ENCODE assay signal across 14 cellular contexts in the genomic region with DNA sequence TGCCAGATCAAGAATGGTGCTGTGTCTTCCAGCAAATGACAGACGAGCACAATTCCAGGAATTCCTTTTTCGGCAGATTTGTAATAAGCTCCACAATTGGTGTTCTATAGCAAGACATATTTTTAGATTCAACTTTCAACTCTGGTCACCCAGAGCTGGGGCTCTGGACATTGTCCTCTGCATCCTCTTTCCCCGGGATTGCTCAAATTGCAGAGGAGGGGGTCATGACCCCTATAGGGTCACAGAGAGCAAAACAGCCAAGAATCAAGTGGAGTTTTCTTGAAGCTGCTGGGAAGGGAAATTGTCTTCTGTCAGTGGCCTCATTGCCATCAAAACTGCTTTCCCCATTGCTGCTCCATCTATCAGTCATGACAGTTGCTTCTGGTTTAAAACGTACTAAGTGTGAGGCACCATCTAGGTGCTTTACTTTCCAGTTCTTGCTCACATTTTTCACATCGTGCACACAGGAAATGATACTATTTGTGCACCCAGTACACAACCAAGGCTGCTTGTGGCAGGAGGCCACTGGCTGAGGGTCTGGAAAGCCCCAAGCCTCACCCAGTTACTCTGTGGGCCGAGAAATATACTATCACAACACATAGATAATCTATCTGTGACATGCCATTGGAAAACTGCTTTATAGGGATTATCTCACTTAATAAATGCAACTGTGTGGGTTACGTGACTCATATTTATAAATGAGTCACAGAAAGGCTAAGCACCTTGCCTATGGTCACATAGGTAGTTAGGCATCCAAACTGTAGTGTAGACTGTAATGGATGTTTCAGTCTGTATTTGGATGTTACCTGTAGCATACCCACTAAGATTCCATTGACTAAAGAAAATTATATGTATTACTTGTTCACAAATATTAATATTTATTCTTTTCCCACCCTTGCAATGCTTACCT.
DNase-seq lines count a peak whose midpoint lies in the region; ATAC-seq, FAIRE-seq and TF ChIP-seq lines count a peak whose summit lies in the region.
"Had no signal": no experiment of that assay in that cellular context is flagged by ENCODE, and none has a peak within 500 bp of the region (broad histone marks: within the 10 kb centered on the region; RNA-seq: fewer than 3 reads in every experiment).

No MANE protein-coding gene starts in this region.

- H3K4me1 ChIP-seq in RWPE2 (ENCODE audit: insufficient read depth, poor library complexity, severe bottlenecking) (peaks cover 9% of the 10 kb centered on the region), gastroesophageal sphincter (no peaks in the 10 kb centered on the region)
- H3K4me1 ChIP-seq: stomach had no signal

- H3K4me3 Mint-ChIP-seq in Calu3 (ENCODE audit: low read depth, unreplicated experiment), result no peak overlapping the region
- H3K4me3 Mint-ChIP-seq: activated naive CD4-positive, alpha-beta T cell treated with anti-CD3 and anti-CD28 coated beads, Interleukin-2, amount 50 U/mL, for 24 hours; dendritic cell treated with granulocyte-macrophage colony-stimulating factor and Interleukin-4, amounts not matched to agents 40 ng/mL and 50 ng/mL, for 4 days; H9 had no signal

- H3K36me3 ChIP-seq in GM06990 (ENCODE audit: control insufficient read depth, insufficient read depth, low read length) (no peaks in the 10 kb centered on the region), RWPE2 (ENCODE audit: low read depth) (no peaks in the 10 kb centered on the region), gastroesophageal sphincter (no peaks in the 10 kb centered on the region)
- H3K36me3 ChIP-seq: stomach had no signal

- no peak overlapping the region for H3K27ac Mint-ChIP-seq in Calu3 (ENCODE audit: unreplicated experiment)
- H3K27ac Mint-ChIP-seq: activated naive CD4-positive, alpha-beta T cell treated with anti-CD3 and anti-CD28 coated beads, Interleukin-2, amount 50 U/mL, for 24 hours; dendritic cell treated with granulocyte-macrophage colony-stimulating factor and Interleukin-4, amounts not matched to agents 40 ng/mL and 50 ng/mL, for 4 days; H9 had no signal

- no peaks in the 10 kb centered on the region for H3K27me3 ChIP-seq in GM06990 (replicated peaks; ENCODE audit: control insufficient read depth, insufficient read depth, low read length)
- no peaks in the 10 kb centered on the region for H3K27me3 ChIP-seq in RWPE2 (ENCODE audit: insufficient read depth, poor library complexity, severe bottlenecking)
- peaks cover 30% of the 10 kb centered on the region for H3K27me3 ChIP-seq in gastroesophageal sphincter

- DNase-seq in GM06990 (ENCODE audit: extremely low read depth, insufficient read length), result peak; percentile 21
- no peak for DNase-seq in RWPE2 (ENCODE audit: low spot score)
- no peak for DNase-seq in Calu3
- no peak for DNase-seq in RCC 7860 (ENCODE audit: low spot score)
- no peak for DNase-seq in NCI-H2171 (lab: John Stamatoyannopoulos, UW)
- DNase-seq: H9, nucleus accumbens, stomach had no signal

- H3K36me3 Mint-ChIP-seq in Calu3 (ENCODE audit: insufficient read depth, unreplicated experiment), result no peaks in the 10 kb centered on the region
- H3K36me3 Mint-ChIP-seq: activated naive CD4-positive, alpha-beta T cell treated with anti-CD3 and anti-CD28 coated beads, Interleukin-2, amount 50 U/mL, for 24 hours had no signal

- ATAC-seq in GM18519 (IDR thresholded peaks at IDR 0.05; ENCODE audit: low FRiP score, unreplicated experiment) (peak; percentile 88), HG02870 (IDR thresholded peaks at IDR 0.05; ENCODE audit: unreplicated experiment) (peak; percentile 94), RWPE2 (ENCODE audit: low read depth) (peak; percentile 99), gastroesophageal sphincter (no peak)

- TF ChIP-seq POLR2A in gastroesophageal sphincter (IDR thresholded peaks at IDR 0.05), result no peak

- TF ChIP-seq CTCF in GM06990 (IDR thresholded peaks at IDR 0.05; ENCODE audit: insufficient read depth, low read length, poor library complexity, severe bottlenecking) (no peak), RWPE2 (IDR thresholded peaks at IDR 0.05; ENCODE audit: poor library complexity, severe bottlenecking) (no peak), Calu3 (IDR thresholded peaks at IDR 0.05; ENCODE audit: unreplicated experiment) (no peak), gastroesophageal sphincter (IDR thresholded peaks at IDR 0.05) (no peak)

- H3K27ac ChIP-seq in RWPE2 (ENCODE audit: poor library complexity, severe bottlenecking) (no peak overlapping the region), gastroesophageal sphincter (no peak overlapping the region)
- H3K27ac ChIP-seq: C4-2B, stomach had no signal

- H3K27me3 Mint-ChIP-seq in Calu3 (ENCODE audit: unreplicated experiment), result no peaks in the 10 kb centered on the region

- no TSS peak for BruUV-seq in Calu3 (replicated peaks; lab: Mats Ljungman, UMichigan)

- no peak for TF ChIP-seq EP300 in gastroesophageal sphincter (IDR thresholded peaks at IDR 0.05)

- CTCF ChIA-PET in Calu3 (lab: Charles Lee), result no interaction called here

- H3K4me1 Mint-ChIP-seq in Calu3 (ENCODE audit: low read depth, unreplicated experiment), result peaks cover 7% of the 10 kb centered on the region
- H3K4me1 Mint-ChIP-seq: activated naive CD4-positive, alpha-beta T cell treated with anti-CD3 and anti-CD28 coated beads, Interleukin-2, amount 50 U/mL, for 24 hours; H9 had no signal

- intact Hi-C loops in Calu3 (cut with micrococcal nuclease; ENCODE audit: unreplicated experiment), result no loop called here

- H3K4me3 ChIP-seq in GM06990 (replicated peaks; ENCODE audit: low read depth, low read length) (no peak overlapping the region), RWPE2 (ENCODE audit: severe bottlenecking) (no peak overlapping the region), gastroesophageal sphincter (no peak overlapping the region)
- H3K4me3 ChIP-seq: stomach had no signal

- H3K9me3 ChIP-seq in RWPE2 (ENCODE audit: severe bottlenecking) (no peaks in the 10 kb centered on the region), gastroesophageal sphincter (no peaks in the 10 kb centered on the region)

- no peaks in the 10 kb centered on the region for H3K9me3 Mint-ChIP-seq in Calu3 (ENCODE audit: low read depth, unreplicated experiment)
- H3K9me3 Mint-ChIP-seq: dendritic cell treated with granulocyte-macrophage colony-stimulating factor and Interleukin-4, amounts not matched to agents 40 ng/mL and 50 ng/mL, for 4 days; H9 had no signal

- WGBS in gastroesophageal sphincter (ENCODE audit: low coverage in 1 of 2), 2 donors, result 26 to 33% methylated on average over 5 to 7 of the region's 7 CpGs

- no peak for FAIRE-seq in RCC 7860 (lab: Jason Lieb, UNC)
